Comparison of ENCODE assay signal across 17 cellular contexts in genomic region chr2:207055254-207055653, GRCh38.
A peak's percentile ranks its signal among the peaks of the same experiment; 100 is the strongest.
DNase-seq lines count a peak whose midpoint lies in the region; TF ChIP-seq lines count a peak whose summit lies in the region.
"Had no signal": no experiment of that assay in that cellular context is flagged by ENCODE, and none has a peak within 500 bp of the region (broad histone marks: within the 10 kb centered on the region; RNA-seq: fewer than 3 reads in every experiment).

No MANE protein-coding gene starts in this region.

- H3K27ac Mint-ChIP-seq in neural crest cell (ENCODE audit: unreplicated experiment) = peak overlapping the region; percentile 76
- H3K27ac Mint-ChIP-seq: CD4-positive, alpha-beta memory T cell had no signal

- H3K4me3 Mint-ChIP-seq in neural crest cell = no peak overlapping the region
- H3K4me3 Mint-ChIP-seq: CD4-positive, alpha-beta memory T cell had no signal

- no peaks in the 10 kb centered on the region for H3K9me3 Mint-ChIP-seq in neural crest cell

- peak; percentile 79 for DNase-seq in NCI-H82 (lab: John Stamatoyannopoulos, UW)
- peak; percentile 49 for DNase-seq in globus pallidus (ENCODE audit: low spot score)
- DNase-seq in neural crest cell (ENCODE audit: low read depth, low spot score) = no peak
- DNase-seq in substantia nigra (lab: John Stamatoyannopoulos, UW) = peak in 10 of 49 donors; percentile 20 to 61 (median 33)
- DNase-seq in 8988T = no peak
- DNase-seq in putamen (ENCODE audit: low spot score) = no peak
- DNase-seq in NCI-H345 treated with DMSO at 0.1 percent for 48 hours (lab: John Stamatoyannopoulos, UW; ENCODE audit: unreplicated experiment) = no peak
- DNase-seq: Caco-2; CD4-positive, alpha-beta memory T cell; DMS 273 treated with DMSO at 0.1 percent for 48 hours; MG63; NCI-H1048; NCI-H1436; NCI-H187 treated with DMSO at 0.1 percent for 48 hours; NCI-H2107; NCI-H510A had no signal

- no peak for TF ChIP-seq CTCF in neural crest cell (conservative IDR thresholded peaks at IDR 0.05)

- H3K27ac ChIP-seq in substantia nigra (ENCODE audit: low read depth, low read length, poor library complexity, severe bottlenecking) = peak overlapping the region; percentile 9
- H3K27ac ChIP-seq: BLaER1 treated with 17β-estradiol and CSF1 and Interleukin-3, amounts not matched to agents 10 nM and 100 nM had no signal

- H3K4me1 Mint-ChIP-seq in neural crest cell = peaks cover 13% of the 10 kb centered on the region
- H3K4me1 Mint-ChIP-seq: CD4-positive, alpha-beta memory T cell had no signal

- no peaks in the 10 kb centered on the region for H3K27me3 Mint-ChIP-seq in neural crest cell (ENCODE audit: low read depth)

- H3K36me3 Mint-ChIP-seq in neural crest cell (ENCODE audit: low read depth) = no peaks in the 10 kb centered on the region
- H3K36me3 Mint-ChIP-seq: CD4-positive, alpha-beta memory T cell had no signal

Comparison
In these comparisons a context has a peak if more than half of its experiments do, and no peak if none do; other contexts are left out.
1. DNase-seq: peak in NCI-H82 (single experiment) and globus pallidus (single experiment); none in neural crest cell (single experiment), 8988T (single experiment), putamen (single experiment) and NCI-H345 treated with DMSO at 0.1 percent for 48 hours (single experiment).